Comparison of ENCODE assay signal across 8 cellular contexts in the genomic region with DNA sequence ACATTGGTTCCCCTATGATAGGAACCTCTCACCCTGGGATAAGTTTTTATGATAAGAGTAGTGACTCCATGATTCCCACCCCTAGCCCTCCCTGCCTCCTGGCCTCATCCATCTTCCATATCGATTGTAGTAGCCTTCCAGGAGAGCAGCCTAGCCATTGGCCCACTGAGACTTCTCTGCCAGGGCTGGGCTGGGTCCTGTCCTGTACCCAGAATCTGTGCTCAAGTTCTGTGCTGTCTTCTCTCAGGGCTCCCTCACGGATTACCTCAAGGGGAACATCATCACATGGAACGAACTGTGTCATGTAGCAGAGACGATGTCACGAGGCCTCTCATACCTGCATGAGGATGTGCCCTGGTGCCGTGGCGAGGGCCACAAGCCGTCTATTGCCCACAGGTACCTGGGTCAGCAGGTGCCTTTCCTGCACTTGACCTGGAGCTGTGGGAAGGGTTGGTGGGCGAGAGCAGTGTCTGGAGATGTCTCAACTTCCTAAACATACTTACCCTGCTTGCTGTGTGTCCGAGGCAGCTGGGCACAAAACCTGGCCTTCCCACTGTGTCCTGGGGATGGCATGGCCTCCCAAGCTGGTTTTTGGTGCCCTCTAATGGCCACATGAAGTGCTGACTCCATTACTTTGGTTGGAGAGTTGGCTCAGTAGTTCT. TPM values are rescaled to one million over a fixed set of nuclear protein-coding genes. Genes with fewer than 3 reads are reported as not detected.
DNase-seq lines count a peak whose midpoint lies in the region; ATAC-seq, FAIRE-seq and TF ChIP-seq lines count a peak whose summit lies in the region.

No MANE protein-coding gene starts in this region.

- H3K27ac ChIP-seq in hepatocyte (no peak overlapping the region), small intestine (ENCODE audit: low read depth in 1 of 2, low read length in 1 of 2) (no peak overlapping the region)

- in situ Hi-C loops in astrocyte of the spinal cord (cut with HindIII; ENCODE audit: low sequenced_read_pairs), result no loop called here

- no peak overlapping the region for H3K4me3 ChIP-seq in AG09309 (ENCODE audit: control insufficient read depth, low read depth, low read length)
- no peak overlapping the region for H3K4me3 ChIP-seq in astrocyte of the spinal cord (ENCODE audit: low read depth, low read length)
- no peak overlapping the region for H3K4me3 ChIP-seq in hepatocyte
- H3K4me3 ChIP-seq in small intestine (ENCODE audit: low read depth in 1 of 2, low read length in 2 of 2), result no peak overlapping the region

- FAIRE-seq in small intestine (lab: Jason Lieb, UNC), result no peak

- H4K20me1 ChIP-seq in hepatocyte (ENCODE audit: insufficient read depth, poor library complexity, severe bottlenecking), result peaks cover 15% of the 10 kb centered on the region

- no peak overlapping the region for H3K4me2 ChIP-seq in hepatocyte

- DNase-seq in AG09309 (ENCODE audit: low read depth), result no peak
- DNase-seq in HPDE6-E6E7 (ENCODE audit: extremely low spot score), result peak; percentile 17
- peak; percentile 17 for DNase-seq in SKM-1 (lab: John Stamatoyannopoulos, UW; ENCODE audit: unreplicated experiment)
- peak; percentile 51 for DNase-seq in astrocyte of the spinal cord (ENCODE audit: low read depth, low spot score)
- peak; percentile 83 for DNase-seq in hepatocyte (ENCODE audit: low spot score)
- DNase-seq in small intestine, result peak; percentile 72

- H3K4me1 ChIP-seq in hepatocyte (ENCODE audit: insufficient read depth) (no peaks in the 10 kb centered on the region), small intestine (ENCODE audit: control insufficient read depth in 2 of 2, insufficient read depth in 1 of 2, low read depth in 1 of 2, low read length in 1 of 2) (no peaks in the 10 kb centered on the region)

- H3K36me3 ChIP-seq in hepatocyte (replicated peaks; ENCODE audit: insufficient read depth, low read depth), result no peaks in the 10 kb centered on the region
- peaks cover 7 to 8% of the 10 kb centered on the region in 2 donors for H3K36me3 ChIP-seq in small intestine (ENCODE audit: control insufficient read depth in 2 of 2, insufficient read depth in 2 of 2, low read length in 2 of 2)

- no peaks in the 10 kb centered on the region for H3K9me2 ChIP-seq in hepatocyte (replicated peaks; ENCODE audit: insufficient read depth)

- H3K9me3 ChIP-seq in hepatocyte (ENCODE audit: low read depth), result no peaks in the 10 kb centered on the region
- H3K9me3 ChIP-seq in small intestine (ENCODE audit: control insufficient read depth, low read depth), result no peaks in the 10 kb centered on the region

- peak; percentile 65 for ATAC-seq in GM18498 (IDR thresholded peaks at IDR 0.05; ENCODE audit: unreplicated experiment)
- no peak for ATAC-seq in HG03097 (IDR thresholded peaks at IDR 0.05; ENCODE audit: low FRiP score, unreplicated experiment)

- no peaks in the 10 kb centered on the region for H3K27me3 ChIP-seq in hepatocyte
- no peaks in the 10 kb centered on the region for H3K27me3 ChIP-seq in small intestine (ENCODE audit: control insufficient read depth in 2 of 2, insufficient read depth in 2 of 2, low read length in 2 of 2)

- peaks cover 20% of the 10 kb centered on the region for H3K79me2 ChIP-seq in hepatocyte

- no peak overlapping the region for H2AFZ ChIP-seq in hepatocyte

- peak; percentile 95 for TF ChIP-seq CTCF in AG09309 (IDR thresholded peaks at IDR 0.05; ENCODE audit: control insufficient read depth, insufficient read depth, low read depth, low read length, missing control alignments)
- TF ChIP-seq CTCF in astrocyte of the spinal cord (IDR thresholded peaks at IDR 0.05; ENCODE audit: low read depth, low read length), result peak; percentile 86
- peak; percentile 86 for TF ChIP-seq CTCF in hepatocyte (IDR thresholded peaks at IDR 0.05; ENCODE audit: poor library complexity)

- WGBS in hepatocyte (ENCODE audit: low lambda C conversion rate, missing lambda C conversion rate), result 80% methylated on average over 10 of the region's 10 CpGs
- WGBS in small intestine, 3 donors, result 67 to 74% (median 71%) methylated on average over 10 of the region's 10 CpGs

RNA-seq across cellular contexts. Expression of a gene that starts 16.6 kb away (rescaled TPM):
- total RNA-seq in hepatocyte, result 7.5 and 10.6 TPM in 2 replicates
- polyA plus RNA-seq in hepatocyte, result 6.3 and 6.9 TPM in 2 replicates
- 1 to 10 TPM; 1.3 to 4.5 (median 3.0) TPM for polyA plus RNA-seq in small intestine

RNA-seq across cellular contexts. Expression of a gene that starts 25.9 kb away (rescaled TPM):
- total RNA-seq in hepatocyte, result 13.1 and 15.4 TPM in 2 replicates
- polyA plus RNA-seq in hepatocyte, result 9.0 and 10.0 TPM in 2 replicates
- polyA plus RNA-seq in small intestine, result 1 to 10 TPM in 1 of 3 donors, under 1 TPM in 2; 0.22 to 1.5 (median 0.81) TPM
